ENCODE assay signal across 17 cellular contexts in genomic region chr19:43739836-43740235, GRCh38. TPM values are rescaled to one million over a fixed set of nuclear protein-coding genes. Genes with fewer than 3 reads are reported as not detected.
A peak's percentile ranks its signal among the peaks of the same experiment; 100 is the strongest.
DNase-seq lines count a peak whose midpoint lies in the region; ATAC-seq and TF ChIP-seq lines count a peak whose summit lies in the region.
"Had no signal": no experiment of that assay in that cellular context is flagged by ENCODE, and none has a peak within 500 bp of the region (broad histone marks: within the 10 kb centered on the region; RNA-seq: fewer than 3 reads in every experiment).

No MANE protein-coding gene starts in this region.

- H3K4me1 ChIP-seq in breast epithelium (no peaks in the 10 kb centered on the region), lower lobe of right lung (peaks cover 16% of the 10 kb centered on the region), upper lobe of left lung (peaks cover 0 to 7% (median 3%) of the 10 kb centered on the region in 4 donors)

- DNase-seq in activated CD4-positive, alpha-beta T cell treated with anti-CD3 and anti-CD28 coated beads, Interleukin-2, amount 10 ng/mL, durations not matched to agents 7 days and 5 days, result no peak
- no peak for DNase-seq in activated CD4-positive, alpha-beta T cell treated with anti-CD3 and anti-CD28 coated beads for 48 hours
- DNase-seq in breast epithelium (ENCODE audit: low spot score in 2 of 2) (peak; percentile 62 to 64), lower lobe of right lung (no peak), upper lobe of left lung (no peak), NOMO-1 treated with dmso at 0.1 percent for 144 hours (lab: John Stamatoyannopoulos, UW; ENCODE audit: unreplicated experiment) (no peak), HEK293T (ENCODE audit: extremely low spot score) (no peak)
- DNase-seq: activated CD4-positive, alpha-beta T cell treated with anti-CD3 and anti-CD28 coated beads for 1 hour; activated T-cell treated with anti-CD3 and anti-CD28 coated beads for 4 hours; CD4-positive, alpha-beta memory T cell; NCI-H2029; NCI-H526 treated with DMSO at 0.1 percent for 48 hours; ovary; T-helper 17 cell had no signal

- peak; percentile 46 to 52 for ATAC-seq in lower lobe of right lung
- no peak for ATAC-seq in upper lobe of left lung (ENCODE audit: low FRiP score in 2 of 2)
- no peak for ATAC-seq in GM18867 (IDR thresholded peaks at IDR 0.05; ENCODE audit: unreplicated experiment)
- ATAC-seq: activated naive CD4-positive, alpha-beta T cell treated with anti-CD3 and anti-CD28 coated beads, Interleukin-2, amount 50 U/mL, for 72 hours; T-helper 17 cell had no signal

- POLR2A ChIA-PET in activated CD4-positive, alpha-beta T cell treated with anti-CD3 and anti-CD28 coated beads, Interleukin-2, amount 10 ng/mL, durations not matched to agents 7 days and 5 days (lab: Charles Lee), result no interaction called here
- POLR2A ChIA-PET in HEK293T (lab: Yijun Ruan, JAX), result no interaction called here

- WGBS in upper lobe of left lung, 2 donors, result 56 to 88% methylated on average over 7 to 8 of the region's 8 CpGs

- intact Hi-C loops in breast epithelium (cut with DNase I; ENCODE audit: low total_unique reads) (no loop called here), lower lobe of right lung (cut with DNase I) (no loop called here)

- H3K9me3 ChIP-seq in breast epithelium (no peaks in the 10 kb centered on the region), lower lobe of right lung (no peaks in the 10 kb centered on the region), upper lobe of left lung (no peaks in the 10 kb centered on the region)
- H3K9me3 ChIP-seq: ovary had no signal

- no peak overlapping the region for H3K4me3 Mint-ChIP-seq in activated CD4-positive, alpha-beta T cell treated with anti-CD3 and anti-CD28 coated beads, Interleukin-2, amount 10 ng/mL, durations not matched to agents 7 days and 5 days
- H3K4me3 Mint-ChIP-seq: CD4-positive, alpha-beta memory T cell; T-helper 17 cell had no signal

- H3K9me3 Mint-ChIP-seq in activated CD4-positive, alpha-beta T cell treated with anti-CD3 and anti-CD28 coated beads, Interleukin-2, amount 10 ng/mL, durations not matched to agents 7 days and 5 days, result no peaks in the 10 kb centered on the region
- H3K9me3 Mint-ChIP-seq: activated naive CD4-positive, alpha-beta T cell treated with anti-CD3 and anti-CD28 coated beads, Interleukin-2, amount 50 U/mL, for 72 hours; CD4-positive, alpha-beta memory T cell had no signal

- no peak for TF ChIP-seq EP300 in upper lobe of left lung (IDR thresholded peaks at IDR 0.05)

- H3K27me3 ChIP-seq in breast epithelium (no peaks in the 10 kb centered on the region), lower lobe of right lung (ENCODE audit: low read depth) (no peaks in the 10 kb centered on the region), upper lobe of left lung (no peaks in the 10 kb centered on the region)
- H3K27me3 ChIP-seq: ovary had no signal

- no peak overlapping the region for H3K4me3 ChIP-seq in breast epithelium
- H3K4me3 ChIP-seq in lower lobe of right lung, result no peak overlapping the region
- no peak overlapping the region for H3K4me3 ChIP-seq in upper lobe of left lung
- H3K4me3 ChIP-seq: ovary had no signal

- H3K27ac Mint-ChIP-seq in activated CD4-positive, alpha-beta T cell treated with anti-CD3 and anti-CD28 coated beads, Interleukin-2, amount 10 ng/mL, durations not matched to agents 7 days and 5 days, result peak overlapping the region; percentile 47
- H3K27ac Mint-ChIP-seq: T-helper 17 cell had no signal

- CTCF ChIA-PET in activated CD4-positive, alpha-beta T cell treated with anti-CD3 and anti-CD28 coated beads, Interleukin-2, amount 10 ng/mL, durations not matched to agents 7 days and 5 days (lab: Charles Lee), result no interaction called here
- CTCF ChIA-PET in HEK293T (lab: Yijun Ruan, JAX), result no interaction called here

- H3K4me1 Mint-ChIP-seq in activated CD4-positive, alpha-beta T cell treated with anti-CD3 and anti-CD28 coated beads, Interleukin-2, amount 10 ng/mL, durations not matched to agents 7 days and 5 days, result peaks cover 16% of the 10 kb centered on the region

- H3K27ac ChIP-seq in breast epithelium (peak overlapping the region; percentile 86 to 88), lower lobe of right lung (peak overlapping the region; percentile 15), upper lobe of left lung (peak overlapping the region in 3 of 4 donors; percentile 25 to 61 (median 35))
- H3K27ac ChIP-seq: ovary had no signal

- TF ChIP-seq POLR2A in breast epithelium (IDR thresholded peaks at IDR 0.05) (no peak), upper lobe of left lung (IDR thresholded peaks at IDR 0.05) (no peak)

- no peaks in the 10 kb centered on the region for H3K27me3 Mint-ChIP-seq in activated CD4-positive, alpha-beta T cell treated with anti-CD3 and anti-CD28 coated beads, Interleukin-2, amount 10 ng/mL, durations not matched to agents 7 days and 5 days
- H3K27me3 Mint-ChIP-seq: CD4-positive, alpha-beta memory T cell; T-helper 17 cell had no signal

- H3K36me3 ChIP-seq in breast epithelium, result peaks cover 7% of the 10 kb centered on the region
- peaks cover 95% of the 10 kb centered on the region for H3K36me3 ChIP-seq in lower lobe of right lung
- H3K36me3 ChIP-seq in upper lobe of left lung, result peaks cover 7 to 90% (median 77%) of the 10 kb centered on the region in 4 donors
- H3K36me3 ChIP-seq: ovary had no signal

- H3K36me3 Mint-ChIP-seq in activated CD4-positive, alpha-beta T cell treated with anti-CD3 and anti-CD28 coated beads, Interleukin-2, amount 10 ng/mL, durations not matched to agents 7 days and 5 days (ENCODE audit: low read depth), result peaks cover 71% of the 10 kb centered on the region

- TF ChIP-seq CTCF in breast epithelium (IDR thresholded peaks at IDR 0.05) (no peak), lower lobe of right lung (IDR thresholded peaks at IDR 0.05) (no peak), upper lobe of left lung (IDR thresholded peaks at IDR 0.05) (no peak)

TF ChIP-seq in HEK293T, 16 proteins besides CTCF, POLR2A, EP300 and RAD21:
- TF ChIP-seq CTBP1 (IDR thresholded peaks at IDR 0.05; ENCODE audit: borderline replicate concordance), result no peak
- TF ChIP-seq SUZ12 (IDR thresholded peaks at IDR 0.05), result no peak
- TF ChIP-seq TARDBP (IDR thresholded peaks at IDR 0.05), result no peak

RNA-seq across cellular contexts. Expression of gene SMG9, which starts 14.9 kb away (rescaled TPM):
- 10 to 100 TPM; 69.1 to 71.0 TPM for total RNA-seq in activated CD4-positive, alpha-beta T cell treated with anti-CD3 and anti-CD28 coated beads, Interleukin-2, amount 10 ng/mL, durations not matched to agents 7 days and 5 days
- 10 to 100 TPM; 10.6 to 29.9 (median 20.6) TPM for total RNA-seq in breast epithelium
- 47.3 TPM for total RNA-seq in lower lobe of right lung
- 100 to 1,000 TPM in 1 of 6 donors, 10 to 100 TPM in 5; 23.0 to 119 (median 52.9) TPM for total RNA-seq in upper lobe of left lung

RNA-seq across cellular contexts. Expression of gene IRGC, which starts 24.0 kb away (rescaled TPM):
- total RNA-seq in activated CD4-positive, alpha-beta T cell treated with anti-CD3 and anti-CD28 coated beads, Interleukin-2, amount 10 ng/mL, durations not matched to agents 7 days and 5 days, result not detected
- total RNA-seq in breast epithelium (not detected), lower lobe of right lung (not detected), upper lobe of left lung (not detected)
- total RNA-seq: A673; activated naive CD4-positive, alpha-beta T cell treated with anti-CD3 and anti-CD28 coated beads, Interleukin-2, amount 50 U/mL, for 72 hours; CD4-positive, alpha-beta memory T cell; ovary; T-helper 17 cell had no signal

RNA-seq across cellular contexts. Expression of gene KCNN4, which starts 40.9 kb away (rescaled TPM):
- total RNA-seq in activated CD4-positive, alpha-beta T cell treated with anti-CD3 and anti-CD28 coated beads, Interleukin-2, amount 10 ng/mL, durations not matched to agents 7 days and 5 days, result 10 to 100 TPM; 31.9 to 34.5 TPM
- total RNA-seq in breast epithelium, result 10 to 100 TPM in 2 of 3 donors, 1 to 10 TPM in 1; 1.9 to 61.9 (median 28.2) TPM
- 3.6 TPM for total RNA-seq in lower lobe of right lung
- 10 to 100 TPM in 3 of 6 donors, 1 to 10 TPM in 3; 4.7 to 43.0 (median 10.4) TPM for total RNA-seq in upper lobe of left lung
- total RNA-seq: A673 had no signal

Comparison
In these comparisons a context has a peak if more than half of its experiments do, and no peak if none do; other contexts are left out.
1. DNase-seq: peak in breast epithelium (2 of 2); none in activated CD4-positive, alpha-beta T cell treated with anti-CD3 and anti-CD28 coated beads, Interleukin-2, amount 10 ng/mL, durations not matched to agents 7 days and 5 days (single experiment), activated CD4-positive, alpha-beta T cell treated with anti-CD3 and anti-CD28 coated beads for 48 hours (single experiment), lower lobe of right lung (single experiment), upper lobe of left lung (0 of 2), NOMO-1 treated with dmso at 0.1 percent for 144 hours (single experiment) and HEK293T (single experiment).
2. H3K27ac ChIP-seq: peak in every context shown above with its lines; median percentile 87 in breast epithelium; 35 in upper lobe of left lung; 15 in lower lobe of right lung.
3. ATAC-seq: peak in lower lobe of right lung (2 of 2); none in upper lobe of left lung (0 of 2) and GM18867 (single experiment).